24 cellular contexts compared by ENCODE assay signal in the genomic region with DNA sequence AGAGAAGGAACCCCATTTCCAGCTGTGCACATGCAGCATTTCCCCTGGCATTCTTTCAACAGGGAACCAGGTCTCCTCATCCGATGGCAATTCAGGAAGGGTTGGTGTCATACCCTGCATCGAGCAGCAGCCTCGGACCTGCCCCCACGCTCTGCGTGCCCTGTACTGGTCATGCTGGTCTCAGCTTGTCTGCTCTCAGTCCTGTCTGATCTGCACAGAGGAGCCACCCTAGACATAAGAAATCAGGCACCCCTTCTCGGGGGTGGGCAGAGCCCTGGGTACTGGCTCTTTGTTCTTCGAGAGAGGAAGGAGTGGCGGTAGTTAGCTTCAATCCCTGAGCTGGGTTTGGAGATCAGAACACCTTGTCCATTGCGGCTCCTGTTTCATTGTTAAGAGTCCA.
DNase-seq lines count a peak whose midpoint lies in the region; ATAC-seq, FAIRE-seq and TF ChIP-seq lines count a peak whose summit lies in the region.
"Had no signal": no experiment of that assay in that cellular context is flagged by ENCODE, and none has a peak within 500 bp of the region (broad histone marks: within the 10 kb centered on the region; RNA-seq: fewer than 3 reads in every experiment).

No MANE protein-coding gene starts in this region.

- in situ Hi-C loops in HepG2 (cut with HindIII; ENCODE audit: extremely low pct_ligation_motif_present, low pct_unique_long_range_greater_than_20kb) = no loop called here

- no peak overlapping the region for H3K27ac Mint-ChIP-seq in activated CD8-positive, alpha-beta memory T cell treated with anti-CD3 and anti-CD28 coated beads, Interleukin-2, amount 10 ng/mL, durations not matched to agents 7 days and 5 days
- no peak overlapping the region for H3K27ac Mint-ChIP-seq in activated CD8-positive, alpha-beta T cell treated with anti-CD3 and anti-CD28 coated beads for 36 hours
- no peak overlapping the region for H3K27ac Mint-ChIP-seq in stimulated activated naive CD8-positive, alpha-beta T cell treated with anti-CD3 and anti-CD28 coated beads, Interleukin-15, amount 100 ng/mL, for 72 hours
- H3K27ac Mint-ChIP-seq: CD4-positive, CD25-positive, alpha-beta regulatory T cell had no signal

- H3K27ac ChIP-seq in HepG2 (ENCODE audit: extremely low read length, insufficient read depth, low read length) (no peak overlapping the region), vagina (no peak overlapping the region), heart left ventricle (no peak overlapping the region)
- H3K27ac ChIP-seq: KMS-11 had no signal

- no peak for TF ChIP-seq CTCF in activated CD8-positive, alpha-beta T cell treated with anti-CD3 and anti-CD28 coated beads for 36 hours (IDR thresholded peaks at IDR 0.05)
- TF ChIP-seq CTCF in HepG2 (CRISPR knock-in tag; IDR thresholded peaks at IDR 0.05) (no peak), vagina (IDR thresholded peaks at IDR 0.05) (no peak), heart left ventricle (IDR thresholded peaks at IDR 0.05) (no peak)

- 75% methylated on average over 6 of the region's 9 CpGs for WGBS in HepG2 (ENCODE audit: low lambda C conversion rate)
- 70 to 87% (median 77%) methylated on average over 6 to 9 of the region's 9 CpGs for WGBS in heart left ventricle, 4 donors

- intact Hi-C loops in activated CD8-positive, alpha-beta T cell treated with anti-CD3 and anti-CD28 coated beads for 36 hours (cut with micrococcal nuclease) = no loop called here
- intact Hi-C loops in HepG2 (cut with micrococcal nuclease; ENCODE audit: unreplicated experiment) (no loop called here), vagina (cut with DNase I) (no loop called here), heart left ventricle (cut with DNase I) (no loop called here)

- no TSS peak for BruUV-seq in HepG2 (replicated peaks; lab: Mats Ljungman, UMichigan)

- H3K4me3 Mint-ChIP-seq in activated CD8-positive, alpha-beta memory T cell treated with anti-CD3 and anti-CD28 coated beads, Interleukin-2, amount 10 ng/mL, durations not matched to agents 7 days and 5 days = no peak overlapping the region
- no peak overlapping the region for H3K4me3 Mint-ChIP-seq in activated CD8-positive, alpha-beta T cell treated with anti-CD3 and anti-CD28 coated beads for 36 hours
- H3K4me3 Mint-ChIP-seq in stimulated activated naive CD8-positive, alpha-beta T cell treated with anti-CD3 and anti-CD28 coated beads, Interleukin-15, amount 100 ng/mL, for 72 hours = no peak overlapping the region
- H3K4me3 Mint-ChIP-seq: CD4-positive, CD25-positive, alpha-beta regulatory T cell had no signal

- no peak overlapping the region for H3K4me2 ChIP-seq in HepG2 (ENCODE audit: low read depth, low read length)
- H3K4me2 ChIP-seq: KMS-11 had no signal

- H3K4me1 Mint-ChIP-seq in activated CD8-positive, alpha-beta memory T cell treated with anti-CD3 and anti-CD28 coated beads, Interleukin-2, amount 10 ng/mL, durations not matched to agents 7 days and 5 days = no peaks in the 10 kb centered on the region
- H3K4me1 Mint-ChIP-seq in activated CD8-positive, alpha-beta T cell treated with anti-CD3 and anti-CD28 coated beads for 36 hours (ENCODE audit: low read depth) = peaks cover 3% of the 10 kb centered on the region
- H3K4me1 Mint-ChIP-seq in stimulated activated naive CD8-positive, alpha-beta T cell treated with anti-CD3 and anti-CD28 coated beads, Interleukin-15, amount 100 ng/mL, for 72 hours = peaks cover 5% of the 10 kb centered on the region

- no peak for FAIRE-seq in HepG2 (lab: Jason Lieb, UNC)
- FAIRE-seq: A204.1, H54 had no signal

- POLR2A ChIA-PET in activated CD8-positive, alpha-beta T cell treated with anti-CD3 and anti-CD28 coated beads for 36 hours (lab: Charles Lee) = no interaction called here
- POLR2A ChIA-PET in HepG2 (lab: Yijun Ruan, JAX) = no interaction called here

- peaks cover 5% of the 10 kb centered on the region for H3K9me3 Mint-ChIP-seq in activated CD8-positive, alpha-beta memory T cell treated with anti-CD3 and anti-CD28 coated beads, Interleukin-2, amount 10 ng/mL, durations not matched to agents 7 days and 5 days (ENCODE audit: low read depth)
- peaks cover 3% of the 10 kb centered on the region for H3K9me3 Mint-ChIP-seq in activated CD8-positive, alpha-beta T cell treated with anti-CD3 and anti-CD28 coated beads for 36 hours
- peaks cover 1 to 10% of the 10 kb centered on the region in 2 donors for H3K9me3 Mint-ChIP-seq in stimulated activated naive CD8-positive, alpha-beta T cell treated with anti-CD3 and anti-CD28 coated beads, Interleukin-15, amount 100 ng/mL, for 72 hours

- TF ChIP-seq EP300 in HepG2 (IDR thresholded peaks at IDR 0.05; ENCODE audit: low read depth in 2 of 2, low read length in 2 of 2) = no peak
- no peak for TF ChIP-seq EP300 in HepG2 (CRISPR knock-in tag; IDR thresholded peaks at IDR 0.05; ENCODE audit: borderline replicate concordance)

- H3K4me3 ChIP-seq in HepG2 (replicated peaks in 1 of 3; ENCODE audit: insufficient read depth in 1 of 3, low read depth in 2 of 3, low read length in 3 of 3) (no peak overlapping the region), vagina (no peak overlapping the region), heart left ventricle (no peak overlapping the region)

- H2AFZ ChIP-seq in HepG2 (ENCODE audit: low read length) = no peak overlapping the region

- H3K4me1 ChIP-seq in HepG2 (ENCODE audit: insufficient read depth, low read length) (no peaks in the 10 kb centered on the region), vagina (peaks cover 27% of the 10 kb centered on the region), heart left ventricle (peaks cover 0 to 52% (median 30%) of the 10 kb centered on the region in 12 donors)
- H3K4me1 ChIP-seq: BE2C had no signal

- TF ChIP-seq RAD21 in HepG2 (CRISPR knock-in tag; IDR thresholded peaks at IDR 0.05) = no peak

- H3K9ac ChIP-seq in HepG2 (ENCODE audit: insufficient read depth, low read depth, low read length) = no peak overlapping the region
- H3K9ac ChIP-seq: KMS-11 had no signal

- H3K36me3 ChIP-seq in HepG2 (replicated peaks in 1 of 2; ENCODE audit: control insufficient read depth in 1 of 2, insufficient read depth in 2 of 2, low read length in 2 of 2) = peaks cover 2 to 3% of the 10 kb centered on the region in 2 experiments; a peak in 2 of 5 replicates
- H3K36me3 ChIP-seq in vagina = peaks cover 0 to 9% of the 10 kb centered on the region in 2 donors
- H3K36me3 ChIP-seq in heart left ventricle = peaks cover 0 to 19% (median 7%) of the 10 kb centered on the region in 9 donors
- H3K36me3 ChIP-seq: BE2C had no signal

- TF ChIP-seq POLR2A in HepG2 (IDR thresholded peaks at IDR 0.05; ENCODE audit: insufficient read depth in 1 of 2, low read depth in 2 of 2, low read length in 2 of 2) = no peak
- no peak for TF ChIP-seq POLR2A in vagina (IDR thresholded peaks at IDR 0.05)
- TF ChIP-seq POLR2A in heart left ventricle (IDR thresholded peaks at IDR 0.05) = no peak

- H4K20me1 ChIP-seq in HepG2 (ENCODE audit: insufficient read depth, low read length) = no peaks in the 10 kb centered on the region

- H3K27me3 Mint-ChIP-seq in activated CD8-positive, alpha-beta memory T cell treated with anti-CD3 and anti-CD28 coated beads, Interleukin-2, amount 10 ng/mL, durations not matched to agents 7 days and 5 days = no peaks in the 10 kb centered on the region
- no peaks in the 10 kb centered on the region for H3K27me3 Mint-ChIP-seq in activated CD8-positive, alpha-beta T cell treated with anti-CD3 and anti-CD28 coated beads for 36 hours
- no peaks in the 10 kb centered on the region for H3K27me3 Mint-ChIP-seq in stimulated activated naive CD8-positive, alpha-beta T cell treated with anti-CD3 and anti-CD28 coated beads, Interleukin-15, amount 100 ng/mL, for 72 hours

- no peak for DNase-seq in activated CD8-positive, alpha-beta memory T cell treated with anti-CD3 and anti-CD28 coated beads, Interleukin-2, amount 10 ng/mL, durations not matched to agents 7 days and 5 days
- no peak for DNase-seq in activated CD8-positive, alpha-beta memory T cell treated with anti-CD3 and anti-CD28 coated beads, Interleukin-2, amount 50 U/mL, for 4 hours
- DNase-seq in activated CD8-positive, alpha-beta T cell treated with anti-CD3 and anti-CD28 coated beads for 36 hours = no peak
- DNase-seq in HepG2 (ENCODE audit: low spot score) (no peak), vagina (ENCODE audit: extremely low spot score in 2 of 2) (no peak), NCI-H748 (lab: John Stamatoyannopoulos, UW; ENCODE audit: unreplicated experiment) (no peak), heart left ventricle (no peak)
- DNase-seq in stimulated activated naive CD8-positive, alpha-beta T cell treated with anti-CD3 and anti-CD28 coated beads, Interleukin-15, amount 100 ng/mL, for 72 hours = peak in 1 of 2 donors; percentile 31
- DNase-seq: BE2C, COR-L47, DMS 273 treated with DMSO at 0.1 percent for 48 hours, GDM1, NCI-H1092, NCI-H146, NCI-H2081 treated with DMSO at 0.1 percent for 48 hours, NCI-H2227 treated with DMSO at 0.1 percent for 48 hours, NCI-H510A treated with DMSO at 0.1 percent for 48 hours, NCI-H82, RPMI8226, SIG-M5 had no signal

- no peaks in the 10 kb centered on the region for H3K79me2 ChIP-seq in HepG2 (ENCODE audit: insufficient read depth, low read length)

- peak; percentile 51 for ATAC-seq in activated CD8-positive, alpha-beta memory T cell treated with anti-CD3 and anti-CD28 coated beads, Interleukin-2, amount 10 ng/mL, durations not matched to agents 7 days and 5 days
- peak; percentile 69 for ATAC-seq in activated CD8-positive, alpha-beta T cell treated with anti-CD3 and anti-CD28 coated beads for 36 hours
- ATAC-seq in HepG2 (peak; percentile 40), heart left ventricle (no peak)
- ATAC-seq in stimulated activated naive CD8-positive, alpha-beta T cell treated with anti-CD3 and anti-CD28 coated beads, Interleukin-15, amount 100 ng/mL, for 72 hours = peak; percentile 83

- peaks cover 4% of the 10 kb centered on the region for H3K36me3 Mint-ChIP-seq in activated CD8-positive, alpha-beta memory T cell treated with anti-CD3 and anti-CD28 coated beads, Interleukin-2, amount 10 ng/mL, durations not matched to agents 7 days and 5 days
- H3K36me3 Mint-ChIP-seq in activated CD8-positive, alpha-beta T cell treated with anti-CD3 and anti-CD28 coated beads for 36 hours (ENCODE audit: low read depth) = peaks cover 7% of the 10 kb centered on the region

- H3K27me3 ChIP-seq in HepG2 (ENCODE audit: control insufficient read depth in 1 of 2, insufficient read depth in 2 of 2, low read length in 2 of 2) (no peaks in the 10 kb centered on the region), vagina (no peaks in the 10 kb centered on the region), heart left ventricle (no peaks in the 10 kb centered on the region)
- H3K27me3 ChIP-seq: BE2C had no signal

- CTCF ChIA-PET in activated CD8-positive, alpha-beta memory T cell treated with anti-CD3 and anti-CD28 coated beads, Interleukin-2, amount 10 ng/mL, durations not matched to agents 7 days and 5 days (lab: Charles Lee) = interaction anchor here (1.8 kb wide), 1 partner anchor 103 kb away, joined by 7 read pairs; no protein-coding TSS in a partner anchor
- CTCF ChIA-PET in activated CD8-positive, alpha-beta T cell treated with anti-CD3 and anti-CD28 coated beads for 36 hours (lab: Charles Lee) = interaction anchor here (1.4 kb wide), 1 partner anchor 103 kb away, joined by 7 read pairs; no protein-coding TSS in a partner anchor
- CTCF ChIA-PET in HepG2 (lab: Yijun Ruan, JAX; ENCODE audit: low intra/inter-chr PET ratio, low total read pairs) = no interaction called here

- H3K9me3 ChIP-seq in HepG2 (ENCODE audit: low read length) (no peaks in the 10 kb centered on the region), vagina (no peaks in the 10 kb centered on the region), heart left ventricle (no peaks in the 10 kb centered on the region)
- H3K9me3 ChIP-seq: BE2C had no signal

Comparison
In these comparisons a context has a peak if more than half of its experiments do, and no peak if none do; other contexts are left out.
1. ATAC-seq: peak in activated CD8-positive, alpha-beta memory T cell treated with anti-CD3 and anti-CD28 coated beads, Interleukin-2, amount 10 ng/mL, durations not matched to agents 7 days and 5 days (single experiment), activated CD8-positive, alpha-beta T cell treated with anti-CD3 and anti-CD28 coated beads for 36 hours (single experiment), HepG2 (single experiment) and stimulated activated naive CD8-positive, alpha-beta T cell treated with anti-CD3 and anti-CD28 coated beads, Interleukin-15, amount 100 ng/mL, for 72 hours (single experiment); none in heart left ventricle (0 of 4).